Comparison of ENCODE assay signal across 18 cellular contexts in the genomic region with DNA sequence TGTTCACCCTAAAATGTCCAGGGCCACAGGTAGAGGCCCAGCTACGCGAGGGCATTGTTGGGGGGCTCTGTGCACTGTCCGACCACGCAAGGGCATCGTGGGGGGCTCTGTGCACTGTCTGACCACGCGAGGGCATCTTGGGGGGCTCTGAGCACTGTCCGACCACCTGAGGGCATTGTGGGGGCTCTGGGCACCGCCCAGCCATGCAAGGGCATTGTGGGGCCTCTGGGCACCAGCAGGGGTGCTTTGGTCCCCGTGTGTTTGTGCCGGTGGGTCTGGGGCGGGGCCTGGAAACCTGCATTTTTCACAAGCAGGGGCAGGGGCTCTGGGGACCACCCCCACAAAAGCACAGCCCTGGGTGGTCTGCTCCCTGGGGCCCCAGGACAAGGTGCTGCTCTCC.
"Had no signal": no experiment of that assay in that cellular context is flagged by ENCODE, and none has a peak within 500 bp of the region (broad histone marks: within the 10 kb centered on the region; RNA-seq: fewer than 3 reads in every experiment).

No MANE protein-coding gene starts in this region.

- H3K27ac ChIP-seq: esophagus squamous epithelium, spleen, tibial artery, upper lobe of left lung, uterus had no signal

- H3K9me3 ChIP-seq: esophagus squamous epithelium, mucosa of descending colon, spleen, tibial artery, upper lobe of left lung, uterus had no signal

- H3K4me3 ChIP-seq: esophagus squamous epithelium, mucosa of descending colon, spleen, tibial artery, upper lobe of left lung, uterus had no signal

- H3K27me3 ChIP-seq: upper lobe of left lung, uterus had no signal

- H3K36me3 ChIP-seq: esophagus squamous epithelium, spleen, tibial artery, upper lobe of left lung, uterus had no signal

- ATAC-seq: left colon; mucosa of descending colon; naive thymus-derived CD8-positive, alpha-beta T cell; stimulated activated naive B cell treated with anti-CD40 and anti-IgM and Interleukin-4, amounts not matched to agents 10 μg/mL and 1 μg/mL and 100 μg/mL, for 72 hours had no signal

- FAIRE-seq: colon had no signal

- DNase-seq: cerebellar nuclear complex; dermis blood vessel endothelial cell; esophagus squamous epithelium; foreskin fibroblast; head of caudate nucleus; hippocampal formation; left colon; mucosa of descending colon; naive thymus-derived CD8-positive, alpha-beta T cell; spleen; stimulated activated CD4-positive, alpha-beta T cell treated with anti-CD3 and anti-CD28 coated beads, Interleukin-15, amount 100 ng/mL, for 24 hours; stimulated activated CD4-positive, alpha-beta T cell treated with anti-CD3 and anti-CD28 coated beads, Interleukin-1b, Interleukin-23, amount 100 ng/mL, for 48 hours; stimulated activated CD4-positive, alpha-beta T cell treated with anti-CD3 and anti-CD28 coated beads, Interleukin-4, amount 100 ng/mL, for 24 hours; stimulated activated naive B cell treated with anti-CD40 and anti-IgM and Interleukin-4, amounts not matched to agents 10 μg/mL and 1 μg/mL and 100 μg/mL, for 72 hours; uterus had no signal
